Comparison of ENCODE assay signal across 9 cellular contexts in the genomic region with DNA sequence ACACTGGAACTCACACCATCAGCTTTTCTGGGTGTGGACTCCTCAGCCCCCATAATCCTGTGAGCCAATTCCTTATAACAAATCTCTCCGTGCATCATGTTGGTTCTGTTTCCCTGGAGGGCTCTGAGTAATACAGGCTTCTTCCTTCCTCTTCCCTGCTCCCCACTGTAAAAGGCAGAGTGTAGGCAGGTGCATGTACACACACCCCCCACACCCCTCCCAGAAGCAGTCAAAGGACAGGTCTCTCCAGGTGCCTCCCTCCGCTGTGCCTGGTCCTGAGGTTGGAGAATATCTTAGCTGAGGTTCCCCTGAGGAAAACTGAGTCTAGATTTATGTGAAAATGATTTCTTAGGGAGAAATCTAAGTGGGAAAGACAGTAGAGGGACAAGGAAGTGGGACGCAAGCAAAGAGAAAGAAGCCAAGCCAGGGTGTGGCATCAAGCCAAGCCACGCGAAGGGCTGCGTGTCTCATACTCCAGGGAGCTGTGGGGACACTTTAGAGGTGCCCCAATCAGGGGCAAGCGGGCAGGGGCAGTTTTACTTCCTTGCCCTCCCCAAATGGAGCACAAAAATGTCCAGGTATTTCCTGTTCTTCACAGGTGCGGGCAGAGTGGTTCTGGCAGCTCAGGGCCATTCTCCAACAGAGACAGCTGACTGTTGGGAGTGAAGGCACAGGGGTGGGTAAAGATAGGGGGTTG.
DNase-seq lines count a peak whose midpoint lies in the region; ATAC-seq and TF ChIP-seq lines count a peak whose summit lies in the region.
"Had no signal": no experiment of that assay in that cellular context is flagged by ENCODE, and none has a peak within 500 bp of the region (broad histone marks: within the 10 kb centered on the region; RNA-seq: fewer than 3 reads in every experiment).

No MANE protein-coding gene starts in this region.

- no peak for ATAC-seq in stimulated activated memory B cell treated with anti-CD40 and anti-IgM and Interleukin-4, amounts not matched to agents 10 μg/mL and 1 μg/mL and 100 μg/mL, for 72 hours

- H3K9ac ChIP-seq in BLaER1 (peak overlapping the region; percentile 52; the same call in 1 of the 2 replicates), OCI-LY3 (ENCODE audit: low read length) (no peak overlapping the region)

- peak overlapping the region; percentile 72 for H3K27ac ChIP-seq in BLaER1
- H3K27ac ChIP-seq in OCI-LY3 (ENCODE audit: low read length) = no peak overlapping the region
- H3K27ac ChIP-seq in osteoblast (ENCODE audit: low read depth, low read length) = peak overlapping the region; percentile 67

- TF ChIP-seq CTCF in OCI-LY3 (IDR thresholded peaks at IDR 0.05; ENCODE audit: low read depth, low read length) = no peak
- TF ChIP-seq CTCF in fibroblast of mammary gland (conservative IDR thresholded peaks at IDR 0.05; ENCODE audit: control insufficient read depth, insufficient read depth, low read depth, low read length) = no peak
- no peak for TF ChIP-seq CTCF in osteoblast (IDR thresholded peaks at IDR 0.05; ENCODE audit: extremely low read depth, low read depth, low read length)
- TF ChIP-seq CTCF in GM20000 (IDR thresholded peaks at IDR 0.05; ENCODE audit: extremely low read depth, missing control alignments) = no peak

- H2AFZ ChIP-seq in OCI-LY3 (ENCODE audit: low read depth, low read length) (no peak overlapping the region), osteoblast (ENCODE audit: low read length) (peak overlapping the region; percentile 14)

- H3K36me3 ChIP-seq in BLaER1 = no peaks in the 10 kb centered on the region
- peaks cover 2% of the 10 kb centered on the region for H3K36me3 ChIP-seq in OCI-LY3 (replicated peaks; ENCODE audit: low read depth, low read length)
- no peaks in the 10 kb centered on the region for H3K36me3 ChIP-seq in osteoblast (ENCODE audit: insufficient read depth, low read length)

- peaks cover 38% of the 10 kb centered on the region for H3K4me1 Mint-ChIP-seq in stimulated activated memory B cell treated with anti-CD40 and anti-IgM and Interleukin-4, amounts not matched to agents 10 μg/mL and 1 μg/mL and 100 μg/mL, for 72 hours

- no peaks in the 10 kb centered on the region for H3K27me3 ChIP-seq in BLaER1
- no peaks in the 10 kb centered on the region for H3K27me3 ChIP-seq in OCI-LY3 (ENCODE audit: low read depth, low read length)
- H3K27me3 ChIP-seq in osteoblast (ENCODE audit: insufficient read depth, low read length) = no peaks in the 10 kb centered on the region

- H3K36me3 Mint-ChIP-seq in stimulated activated memory B cell treated with anti-CD40 and anti-IgM and Interleukin-4, amounts not matched to agents 10 μg/mL and 1 μg/mL and 100 μg/mL, for 72 hours = peaks cover 15% of the 10 kb centered on the region

- H3K4me1 ChIP-seq in BLaER1 = peaks cover 58% of the 10 kb centered on the region
- H3K4me1 ChIP-seq in OCI-LY3 (ENCODE audit: low read length) = peaks cover 67% of the 10 kb centered on the region
- peaks cover 29% of the 10 kb centered on the region for H3K4me1 ChIP-seq in osteoblast (ENCODE audit: insufficient read depth, low read length)

- H3K9me3 Mint-ChIP-seq in stimulated activated memory B cell treated with anti-CD40 and anti-IgM and Interleukin-4, amounts not matched to agents 10 μg/mL and 1 μg/mL and 100 μg/mL, for 72 hours = no peaks in the 10 kb centered on the region
- H3K9me3 Mint-ChIP-seq: T-helper 2 cell treated with Interferon-gamma antibody and Interleukin-4, amounts not matched to agents 5 μg/mL and 100 μg/mL, for 36 hours had no signal

- H3K4me2 ChIP-seq in BLaER1 = peak overlapping the region; percentile 87
- H3K4me2 ChIP-seq in OCI-LY3 (ENCODE audit: low read length) = peak overlapping the region; percentile 28
- H3K4me2 ChIP-seq in osteoblast (ENCODE audit: insufficient read depth, low read length) = peak overlapping the region; percentile 62

- H3K27ac Mint-ChIP-seq in stimulated activated memory B cell treated with anti-CD40 and anti-IgM and Interleukin-4, amounts not matched to agents 10 μg/mL and 1 μg/mL and 100 μg/mL, for 72 hours = no peak overlapping the region
- H3K27ac Mint-ChIP-seq: T-helper 2 cell treated with Interferon-gamma antibody and Interleukin-4, amounts not matched to agents 5 μg/mL and 100 μg/mL, for 36 hours had no signal

- H3K4me3 Mint-ChIP-seq in stimulated activated memory B cell treated with anti-CD40 and anti-IgM and Interleukin-4, amounts not matched to agents 10 μg/mL and 1 μg/mL and 100 μg/mL, for 72 hours = no peak overlapping the region
- H3K4me3 Mint-ChIP-seq: T-helper 2 cell treated with Interferon-gamma antibody and Interleukin-4, amounts not matched to agents 5 μg/mL and 100 μg/mL, for 36 hours had no signal

- H3K9me3 ChIP-seq in BLaER1 (no peaks in the 10 kb centered on the region), OCI-LY3 (ENCODE audit: insufficient read depth, low read length) (no peaks in the 10 kb centered on the region), osteoblast (ENCODE audit: low read depth, low read length) (no peaks in the 10 kb centered on the region)

- H4K20me1 ChIP-seq in BLaER1 (no peaks in the 10 kb centered on the region), OCI-LY3 (ENCODE audit: insufficient read depth, low read length) (no peaks in the 10 kb centered on the region), osteoblast (ENCODE audit: insufficient read depth, low read length) (no peaks in the 10 kb centered on the region)

- no peaks in the 10 kb centered on the region for H3K79me2 ChIP-seq in OCI-LY3 (ENCODE audit: low read length)
- H3K79me2 ChIP-seq in osteoblast (ENCODE audit: insufficient read depth, low read length) = no peaks in the 10 kb centered on the region

- H3K27me3 Mint-ChIP-seq in stimulated activated memory B cell treated with anti-CD40 and anti-IgM and Interleukin-4, amounts not matched to agents 10 μg/mL and 1 μg/mL and 100 μg/mL, for 72 hours = no peaks in the 10 kb centered on the region

- H3K4me3 ChIP-seq in BLaER1 (peak overlapping the region; percentile 37; the same call in 1 of the 2 replicates), OCI-LY3 (ENCODE audit: low read length) (no peak overlapping the region), fibroblast of mammary gland (ENCODE audit: control insufficient read depth, low read depth, low read length) (no peak overlapping the region), osteoblast (ENCODE audit: insufficient read depth, low read length) (peak overlapping the region; percentile 34)

- DNase-seq in fibroblast of mammary gland (ENCODE audit: low read depth) (peak; percentile 60), osteoblast (ENCODE audit: insufficient read length, low spot score, missing footprints) (peak; percentile 85), NAMALWA (ENCODE audit: low spot score) (no peak), GM20000 (ENCODE audit: low spot score) (no peak)
- no peak for DNase-seq in central memory CD4-positive, alpha-beta T cell

Comparison
In these comparisons a context has a peak if more than half of its experiments do, and no peak if none do; other contexts are left out.
1. H3K4me2 ChIP-seq: peak in every context shown above with its lines; median percentile 87 in BLaER1; 62 in osteoblast; 28 in OCI-LY3.
2. H3K4me3 ChIP-seq: peak in BLaER1 (single experiment) and osteoblast (single experiment); none in OCI-LY3 (single experiment) and fibroblast of mammary gland (single experiment).
3. DNase-seq: peak in fibroblast of mammary gland (single experiment) and osteoblast (single experiment); none in NAMALWA (single experiment), GM20000 (single experiment) and central memory CD4-positive, alpha-beta T cell (single experiment).